In the genomic region with DNA sequence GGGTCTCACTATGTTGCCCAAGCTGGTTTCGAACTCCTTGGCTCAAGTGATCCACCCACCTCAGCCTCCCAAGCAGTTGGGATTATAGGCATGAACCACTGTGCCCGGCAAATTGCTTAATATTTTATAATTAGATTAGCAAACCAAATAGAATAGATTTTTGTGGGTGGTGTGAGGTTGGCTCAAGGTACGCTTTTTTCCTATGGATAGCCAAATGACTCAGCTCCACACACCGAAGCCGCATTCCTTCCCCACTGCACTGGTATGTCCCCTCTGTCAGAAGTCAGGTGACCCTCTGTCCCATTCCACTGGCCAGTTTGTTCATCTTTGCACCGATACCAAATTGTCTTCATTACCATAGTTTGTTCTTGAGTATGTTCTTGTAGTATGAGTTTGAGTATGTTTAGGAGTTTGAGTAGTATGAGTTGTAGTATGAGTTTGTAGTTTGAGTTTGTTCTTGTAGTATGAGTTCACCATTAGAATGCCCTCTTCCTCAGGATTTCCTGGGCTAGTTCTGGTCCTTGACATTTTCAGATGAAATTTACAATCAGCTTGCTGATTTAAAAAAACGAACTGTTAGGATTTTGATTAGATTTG, we compare ENCODE assay signal across 19 cellular contexts. TPM values are rescaled to one million over a fixed set of nuclear protein-coding genes. Genes with fewer than 3 reads are reported as not detected.
DNase-seq lines count a peak whose midpoint lies in the region; ATAC-seq, FAIRE-seq and TF ChIP-seq lines count a peak whose summit lies in the region.
"Had no signal": no experiment of that assay in that cellular context is flagged by ENCODE, and none has a peak within 500 bp of the region (broad histone marks: within the 10 kb centered on the region; RNA-seq: fewer than 3 reads in every experiment).

No MANE protein-coding gene starts in this region.

- peaks cover 8% of the 10 kb centered on the region for H3K36me3 Mint-ChIP-seq in activated naive CD8-positive, alpha-beta T cell treated with anti-CD3 and anti-CD28 coated beads, Interleukin-2, amount 10 ng/mL, durations not matched to agents 7 days and 5 days
- H3K36me3 Mint-ChIP-seq in activated naive CD8-positive, alpha-beta T cell treated with anti-CD3 and anti-CD28 coated beads for 36 hours, result no peaks in the 10 kb centered on the region
- H3K36me3 Mint-ChIP-seq: naive B cell had no signal

- H3K36me3 ChIP-seq in OCI-LY7 (ENCODE audit: insufficient read depth, low read length) (no peaks in the 10 kb centered on the region), aorta (ENCODE audit: control insufficient read depth in 1 of 2, insufficient read depth in 2 of 2, low read length in 1 of 2) (no peaks in the 10 kb centered on the region)

- no peak overlapping the region for H2AFZ ChIP-seq in OCI-LY7 (ENCODE audit: low read length)

- in situ Hi-C loops in astrocyte of the spinal cord (cut with HindIII; ENCODE audit: low sequenced_read_pairs), result no loop called here

- no peaks in the 10 kb centered on the region for H3K79me2 ChIP-seq in OCI-LY7 (ENCODE audit: insufficient read depth, low read depth, low read length)

- WGBS in aorta, 2 donors, result 85 to 86% methylated on average over 7 of the region's 7 CpGs

- no peaks in the 10 kb centered on the region for H4K20me1 ChIP-seq in OCI-LY7 (ENCODE audit: insufficient read depth, low read length)

- H3K9me3 ChIP-seq in OCI-LY7 (ENCODE audit: low read length) (peaks cover 11% of the 10 kb centered on the region; the same call in 1 of the 2 replicates), aorta (ENCODE audit: control insufficient read depth, low read length) (no peaks in the 10 kb centered on the region)

- H3K27ac ChIP-seq in OCI-LY7 (ENCODE audit: low read depth, low read length, poor library complexity, severe bottlenecking) (no peak overlapping the region), aorta (ENCODE audit: low read depth in 1 of 2, low read length in 2 of 2) (no peak overlapping the region)
- H3K27ac ChIP-seq: 22Rv1, foreskin keratinocyte had no signal

- no peak for ATAC-seq in activated naive CD8-positive, alpha-beta T cell treated with anti-CD3 and anti-CD28 coated beads, Interleukin-2, amount 10 ng/mL, durations not matched to agents 7 days and 5 days (ENCODE audit: low read depth)
- no peak for ATAC-seq in aorta (ENCODE audit: low FRiP score)
- ATAC-seq: activated T-helper 17 cell treated with anti-CD3 and anti-CD28 coated beads, Interleukin-2, amount 50 U/mL, for 72 hours; foreskin keratinocyte had no signal

- no peak overlapping the region for H3K4me2 ChIP-seq in OCI-LY7 (ENCODE audit: low read length)

- DNase-seq in activated naive CD8-positive, alpha-beta T cell treated with anti-CD3 and anti-CD28 coated beads, Interleukin-2, amount 10 ng/mL, durations not matched to agents 7 days and 5 days, result no peak
- DNase-seq in activated naive CD8-positive, alpha-beta T cell treated with anti-CD3 and anti-CD28 coated beads for 36 hours, result no peak
- DNase-seq in astrocyte of the spinal cord (ENCODE audit: low read depth, low spot score) (peak; percentile 79), islet precursor cell (peak; percentile 83), OCI-LY7 (ENCODE audit: low spot score) (no peak), NOMO-1 treated with DMSO at 0.1 percent for 48 hours (lab: John Stamatoyannopoulos, UW; ENCODE audit: unreplicated experiment) (no peak), aorta (no peak), H54 (ENCODE audit: insufficient read length, low spot score) (no peak)
- DNase-seq: activated CD4-positive, alpha-beta T cell treated with anti-CD3 and anti-CD28 coated beads for 48 hours; foreskin keratinocyte; KG1; naive B cell; NCI-H2029; T-helper 1 cell had no signal

- no peaks in the 10 kb centered on the region for H3K27me3 ChIP-seq in aorta (ENCODE audit: control insufficient read depth in 1 of 2, insufficient read depth in 2 of 2, low read length in 1 of 2)
- H3K27me3 ChIP-seq: foreskin keratinocyte had no signal

- H3K4me1 ChIP-seq in OCI-LY7 (ENCODE audit: insufficient read depth, low read length, poor library complexity, severe bottlenecking) (peaks cover 3% of the 10 kb centered on the region), aorta (ENCODE audit: control insufficient read depth in 1 of 2, insufficient read depth in 2 of 2, low read length in 2 of 2) (peaks cover 0 to 2% of the 10 kb centered on the region in 2 donors)

- H3K27me3 Mint-ChIP-seq in activated naive CD8-positive, alpha-beta T cell treated with anti-CD3 and anti-CD28 coated beads, Interleukin-2, amount 10 ng/mL, durations not matched to agents 7 days and 5 days, result peaks cover 4% of the 10 kb centered on the region
- H3K27me3 Mint-ChIP-seq in activated naive CD8-positive, alpha-beta T cell treated with anti-CD3 and anti-CD28 coated beads for 36 hours, result no peaks in the 10 kb centered on the region
- H3K27me3 Mint-ChIP-seq: activated T-helper 17 cell treated with anti-CD3 and anti-CD28 coated beads, Interleukin-2, amount 50 U/mL, for 72 hours had no signal

- H3K4me3 ChIP-seq in astrocyte of the spinal cord (ENCODE audit: low read depth, low read length), result no peak overlapping the region
- no peak overlapping the region for H3K4me3 ChIP-seq in OCI-LY7 (ENCODE audit: low read depth, low read length, poor library complexity, severe bottlenecking)
- no peak overlapping the region for H3K4me3 ChIP-seq in aorta (ENCODE audit: low read length in 2 of 2)
- H3K4me3 ChIP-seq: skin epidermis had no signal

- POLR2A ChIA-PET in activated naive CD8-positive, alpha-beta T cell treated with anti-CD3 and anti-CD28 coated beads, Interleukin-2, amount 10 ng/mL, durations not matched to agents 7 days and 5 days (lab: Charles Lee), result no interaction called here
- POLR2A ChIA-PET in OCI-LY7 (lab: Charles Lee), result interaction anchor here (0.6 kb wide), 1 partner anchor 395 kb away, joined by 3 read pairs; no protein-coding TSS in a partner anchor

- no TSS peak for BruUV-seq in OCI-LY7 (replicated peaks; lab: Mats Ljungman, UMichigan)

- peaks cover 37% of the 10 kb centered on the region for H3K4me1 Mint-ChIP-seq in activated naive CD8-positive, alpha-beta T cell treated with anti-CD3 and anti-CD28 coated beads, Interleukin-2, amount 10 ng/mL, durations not matched to agents 7 days and 5 days
- H3K4me1 Mint-ChIP-seq in activated naive CD8-positive, alpha-beta T cell treated with anti-CD3 and anti-CD28 coated beads for 36 hours, result peaks cover 8% of the 10 kb centered on the region

- CTCF ChIA-PET in OCI-LY7 (lab: Charles Lee; ENCODE audit: unreplicated experiment), result no interaction called here

- no peak overlapping the region for H3K4me3 Mint-ChIP-seq in activated naive CD8-positive, alpha-beta T cell treated with anti-CD3 and anti-CD28 coated beads, Interleukin-2, amount 10 ng/mL, durations not matched to agents 7 days and 5 days
- no peak overlapping the region for H3K4me3 Mint-ChIP-seq in activated naive CD8-positive, alpha-beta T cell treated with anti-CD3 and anti-CD28 coated beads for 36 hours
- H3K4me3 Mint-ChIP-seq: activated T-helper 17 cell treated with anti-CD3 and anti-CD28 coated beads, Interleukin-2, amount 50 U/mL, for 72 hours; naive B cell had no signal

- no peaks in the 10 kb centered on the region for H3K9me2 ChIP-seq in OCI-LY7 (ENCODE audit: insufficient read depth, low read length)

- intact Hi-C loops in OCI-LY7 (cut with micrococcal nuclease; ENCODE audit: unreplicated experiment) (no loop called here), aorta (cut with DNase I) (no loop called here)

- no peak for TF ChIP-seq CTCF in astrocyte of the spinal cord (IDR thresholded peaks at IDR 0.05; ENCODE audit: low read depth, low read length)
- no peak for TF ChIP-seq CTCF in OCI-LY7 (conservative IDR thresholded peaks at IDR 0.05; ENCODE audit: low read length)

- FAIRE-seq in H54 (lab: Jason Lieb, UNC), result no peak
- FAIRE-seq: GM18507, islet of Langerhans had no signal

- peaks cover 4% of the 10 kb centered on the region for H3K9me3 Mint-ChIP-seq in activated naive CD8-positive, alpha-beta T cell treated with anti-CD3 and anti-CD28 coated beads, Interleukin-2, amount 10 ng/mL, durations not matched to agents 7 days and 5 days
- no peaks in the 10 kb centered on the region for H3K9me3 Mint-ChIP-seq in activated naive CD8-positive, alpha-beta T cell treated with anti-CD3 and anti-CD28 coated beads for 36 hours
- H3K9me3 Mint-ChIP-seq: activated T-helper 17 cell treated with anti-CD3 and anti-CD28 coated beads, Interleukin-2, amount 50 U/mL, for 72 hours had no signal

- TF ChIP-seq POLR2A in H54 (IDR thresholded peaks at IDR 0.05; ENCODE audit: low read depth, low read length), result no peak

- H3K27ac Mint-ChIP-seq in activated naive CD8-positive, alpha-beta T cell treated with anti-CD3 and anti-CD28 coated beads, Interleukin-2, amount 10 ng/mL, durations not matched to agents 7 days and 5 days, result peak overlapping the region; percentile 31
- no peak overlapping the region for H3K27ac Mint-ChIP-seq in activated naive CD8-positive, alpha-beta T cell treated with anti-CD3 and anti-CD28 coated beads for 36 hours
- H3K27ac Mint-ChIP-seq: activated T-helper 17 cell treated with anti-CD3 and anti-CD28 coated beads, Interleukin-2, amount 50 U/mL, for 72 hours; naive B cell had no signal

RNA-seq across cellular contexts. Expression of gene SUSD2, which starts 19.4 kb away (rescaled TPM):
- total RNA-seq in activated naive CD8-positive, alpha-beta T cell treated with anti-CD3 and anti-CD28 coated beads, Interleukin-2, amount 10 ng/mL, durations not matched to agents 7 days and 5 days, result 1 to 10 TPM in 1 of 2 experiments, under 1 TPM in 1; 0.94 to 1.2 TPM
- total RNA-seq in activated naive CD8-positive, alpha-beta T cell treated with anti-CD3 and anti-CD28 coated beads for 36 hours, result under 1 TPM; 0.56 to 0.80 TPM
- total RNA-seq in OCI-LY7 (2014; rRNA removed; shearing (Covaris generic)), result 0.41 and 0.54 TPM in 2 replicates
- 0.38 and 0.39 TPM in 2 replicates for total RNA-seq in OCI-LY7 (2022)
- total RNA-seq in aorta, result 10 to 100 TPM; 11.2 to 15.0 TPM
- polyA plus RNA-seq in aorta, result 10 to 100 TPM in 1 of 2 donors, 1 to 10 TPM in 1; 7.1 to 79.5 TPM

RNA-seq across cellular contexts. Expression of gene GGT5, which starts 44.2 kb away (rescaled TPM):
- total RNA-seq in activated naive CD8-positive, alpha-beta T cell treated with anti-CD3 and anti-CD28 coated beads, Interleukin-2, amount 10 ng/mL, durations not matched to agents 7 days and 5 days, result under 1 TPM in 1 of 2 experiments, not detected in 1; 0.11 TPM
- not detected for total RNA-seq in activated naive CD8-positive, alpha-beta T cell treated with anti-CD3 and anti-CD28 coated beads for 36 hours
- 0.06 and 0.10 TPM in 2 replicates for total RNA-seq in OCI-LY7 (2014; rRNA removed; shearing (Covaris generic))
- total RNA-seq in OCI-LY7 (2022) (not detected in 2 replicates), aorta (10 to 100 TPM; 50.8 to 61.6 TPM)
- 100 to 1,000 TPM in 1 of 2 donors, 10 to 100 TPM in 1; 52.3 to 434 TPM for polyA plus RNA-seq in aorta
- total RNA-seq: foreskin keratinocyte had no signal
- polyA plus RNA-seq: foreskin keratinocyte had no signal

Comparison
In these comparisons a context has a peak if more than half of its experiments do, and no peak if none do; other contexts are left out.
1. DNase-seq: peak in astrocyte of the spinal cord (single experiment) and islet precursor cell (single experiment); none in activated naive CD8-positive, alpha-beta T cell treated with anti-CD3 and anti-CD28 coated beads, Interleukin-2, amount 10 ng/mL, durations not matched to agents 7 days and 5 days (single experiment), activated naive CD8-positive, alpha-beta T cell treated with anti-CD3 and anti-CD28 coated beads for 36 hours (single experiment), OCI-LY7 (single experiment), NOMO-1 treated with DMSO at 0.1 percent for 48 hours (single experiment), aorta (0 of 2) and H54 (single experiment).
2. RNA of gene SUSD2, which starts 19.4 kb away (total RNA-seq): 11.2 to 15.0 TPM in aorta; 0.94 to 1.2 TPM in activated naive CD8-positive, alpha-beta T cell treated with anti-CD3 and anti-CD28 coated beads, Interleukin-2, amount 10 ng/mL, durations not matched to agents 7 days and 5 days, 0.56 to 0.80 TPM in activated naive CD8-positive, alpha-beta T cell treated with anti-CD3 and anti-CD28 coated beads for 36 hours and 0.38 to 0.54 TPM in OCI-LY7; every median in the first group is over 4 times any median in the second.
3. RNA of gene GGT5, which starts 44.2 kb away (total RNA-seq): 50.8 to 61.6 TPM in aorta; 0.06 to 0.10 TPM in OCI-LY7, 0.11 TPM in activated naive CD8-positive, alpha-beta T cell treated with anti-CD3 and anti-CD28 coated beads, Interleukin-2, amount 10 ng/mL, durations not matched to agents 7 days and 5 days and not detected in activated naive CD8-positive, alpha-beta T cell treated with anti-CD3 and anti-CD28 coated beads for 36 hours; every median in the first group is over 10 times any median in the second.